13 cellular contexts compared by ENCODE assay signal in the genomic region with DNA sequence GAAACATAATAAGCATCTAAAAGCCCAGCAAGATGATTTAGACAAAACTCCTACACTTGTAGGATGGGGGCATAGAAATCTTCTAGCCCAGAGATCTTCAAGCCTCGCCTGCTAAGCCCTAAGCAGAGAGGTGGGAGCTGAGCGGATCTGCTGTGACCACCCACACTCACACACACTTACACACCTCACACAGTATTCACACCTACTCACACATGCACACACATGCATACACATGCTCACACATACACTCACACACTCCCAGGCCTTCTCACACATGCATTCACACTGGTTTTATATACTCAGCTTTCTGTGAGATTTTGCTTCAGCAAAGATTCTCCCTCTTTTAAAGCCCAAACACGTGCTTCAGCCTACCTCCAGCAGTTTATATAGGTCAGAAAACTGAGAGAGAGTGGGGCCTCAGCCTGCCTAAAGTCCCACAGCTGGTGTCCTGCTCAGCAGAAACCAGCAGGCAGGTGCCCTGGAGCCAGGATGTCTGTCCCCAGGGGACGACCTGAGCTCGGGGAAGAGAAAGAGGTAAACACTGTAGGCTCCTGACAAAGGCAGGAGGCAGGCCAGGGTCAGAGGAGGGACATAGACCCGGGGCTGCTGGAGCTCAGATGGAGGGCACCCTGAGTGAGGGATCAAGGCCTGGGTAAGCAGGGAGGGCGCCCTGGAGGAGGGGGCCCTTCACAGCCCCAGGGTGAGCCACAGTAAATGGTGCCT. TPM values are rescaled to one million over a fixed set of nuclear protein-coding genes. Genes with fewer than 3 reads are reported as not detected.
DNase-seq lines count a peak whose midpoint lies in the region; ATAC-seq, FAIRE-seq and TF ChIP-seq lines count a peak whose summit lies in the region.
"Had no signal": no experiment of that assay in that cellular context is flagged by ENCODE, and none has a peak within 500 bp of the region (broad histone marks: within the 10 kb centered on the region; RNA-seq: fewer than 3 reads in every experiment).

No MANE protein-coding gene starts in this region.

- TF ChIP-seq CTCF in Caco-2 (IDR thresholded peaks at IDR 0.05; ENCODE audit: insufficient read depth in 1 of 2, low read depth in 1 of 2, low read length in 1 of 2, severe bottlenecking in 1 of 2, unreplicated experiment in 1 of 2) (no peak), HFFc6 (IDR thresholded peaks at IDR 0.05) (no peak), GM12878 (IDR thresholded peaks at IDR 0.05 in 2 of 3, conservative IDR thresholded peaks at IDR 0.05 in 1 of 3; ENCODE audit: control insufficient read depth in 2 of 3, extremely low read depth in 1 of 3, insufficient read depth in 1 of 3, low read depth in 3 of 3, low read length in 3 of 3) (no peak), omental fat pad (IDR thresholded peaks at IDR 0.05) (no peak)

- TF ChIP-seq EP300 in GM12878 (IDR thresholded peaks at IDR 0.05; ENCODE audit: borderline replicate concordance in 1 of 2, control insufficient read depth in 1 of 2, low read depth in 2 of 2, low read length in 2 of 2) = no peak

- H3K36me3 Mint-ChIP-seq in Caco-2 (ENCODE audit: insufficient read depth, unreplicated experiment) (peaks cover 21% of the 10 kb centered on the region), HFFc6 (ENCODE audit: low read depth) (no peaks in the 10 kb centered on the region)
- H3K36me3 Mint-ChIP-seq: activated naive CD4-positive, alpha-beta T cell treated with anti-CD3 and anti-CD28 coated beads, Interleukin-2, amount 50 U/mL, for 72 hours had no signal

- no peaks in the 10 kb centered on the region for H4K20me1 ChIP-seq in GM12878 (ENCODE audit: control insufficient read depth, insufficient read depth)

- H3K4me2 ChIP-seq in GM12878 (ENCODE audit: control insufficient read depth, insufficient read depth) = no peak overlapping the region

- H3K27me3 ChIP-seq in Caco-2 (replicated peaks; ENCODE audit: control insufficient read depth, insufficient read depth, low read length) (no peaks in the 10 kb centered on the region), GM12878 (replicated peaks in 1 of 2; ENCODE audit: control insufficient read depth in 2 of 2, insufficient read depth in 2 of 2, low read length in 1 of 2) (peaks cover 0 to 2% of the 10 kb centered on the region in 2 experiments; a peak in 2 of 4 replicates)
- H3K27me3 ChIP-seq: right atrium auricular region had no signal

- H3K4me3 Mint-ChIP-seq in Caco-2 (ENCODE audit: unreplicated experiment) (no peak overlapping the region), HFFc6 (no peak overlapping the region)
- H3K4me3 Mint-ChIP-seq: CD4-positive, alpha-beta T cell had no signal

- H3K4me3 ChIP-seq in Caco-2 (ENCODE audit: low read depth, low read length) = no peak overlapping the region
- H3K4me3 ChIP-seq in GM12878 = no peak overlapping the region
- H3K4me3 ChIP-seq: right atrium auricular region had no signal

- ATAC-seq in GM12878 = no peak
- ATAC-seq in omental fat pad (ENCODE audit: low FRiP score) = no peak
- ATAC-seq: activated naive CD4-positive, alpha-beta T cell treated with anti-CD3 and anti-CD28 coated beads, Interleukin-2, amount 50 U/mL, for 72 hours had no signal

- H3K4me1 ChIP-seq in Caco-2 = peaks cover 87% of the 10 kb centered on the region
- H3K4me1 ChIP-seq in GM12878 (ENCODE audit: control insufficient read depth, insufficient read depth, low read length) = no peaks in the 10 kb centered on the region
- H3K4me1 ChIP-seq: right atrium auricular region had no signal

- POLR2A ChIA-PET in Caco-2 (lab: Charles Lee) (interaction anchor here (1.6 kb wide), 1 partner anchor 12 kb away, joined by 8 read pairs; a partner anchor contains a TSS), GM12878 (lab: Charles Lee) (no interaction called here)

- H3K27ac ChIP-seq in GM12878 (ENCODE audit: control insufficient read depth, insufficient read depth) = no peak overlapping the region
- H3K27ac ChIP-seq: right atrium auricular region had no signal

- H3K36me3 ChIP-seq in Caco-2 (ENCODE audit: control insufficient read depth, insufficient read depth, low read length) = no peaks in the 10 kb centered on the region
- no peaks in the 10 kb centered on the region for H3K36me3 ChIP-seq in GM12878 (ENCODE audit: control insufficient read depth in 2 of 2, insufficient read depth in 2 of 2, low read length in 1 of 2)
- H3K36me3 ChIP-seq: right atrium auricular region had no signal

- BruUV-seq in Caco-2 (replicated peaks; lab: Mats Ljungman, UMichigan) (no TSS peak), GM12878 (replicated peaks; lab: Mats Ljungman, UMichigan) (no TSS peak)

- H3K9me3 Mint-ChIP-seq in Caco-2 (ENCODE audit: unreplicated experiment) (no peaks in the 10 kb centered on the region), HFFc6 (no peaks in the 10 kb centered on the region)
- H3K9me3 Mint-ChIP-seq: activated naive CD4-positive, alpha-beta T cell treated with anti-CD3 and anti-CD28 coated beads, Interleukin-2, amount 50 U/mL, for 72 hours; CD4-positive, alpha-beta T cell had no signal

- peak overlapping the region; percentile 67 for H3K27ac Mint-ChIP-seq in Caco-2 (ENCODE audit: unreplicated experiment)
- peak overlapping the region; percentile 12; the same call in 1 of the 2 replicates for H3K27ac Mint-ChIP-seq in HFFc6
- H3K27ac Mint-ChIP-seq: activated naive CD4-positive, alpha-beta T cell treated with anti-CD3 and anti-CD28 coated beads, Interleukin-2, amount 50 U/mL, for 72 hours; CD4-positive, alpha-beta T cell had no signal

- H3K27me3 Mint-ChIP-seq in Caco-2 (ENCODE audit: insufficient read depth, unreplicated experiment) (no peaks in the 10 kb centered on the region), HFFc6 (ENCODE audit: insufficient read depth) (peaks cover 3% of the 10 kb centered on the region)

- CTCF ChIA-PET in Caco-2 (lab: Charles Lee) (interaction anchor here (0.9 to 1.5 kb wide), 4 partner anchors 9 to 125 kb away, joined by 4 to 6 read pairs (median 4); a partner anchor contains a TSS), GM12878 (lab: Yijun Ruan, JAX) (interaction anchor here (1.5 to 2.1 kb wide), 2 partner anchors 9 to 123 kb away, joined by 3 to 9 read pairs; no protein-coding TSS in a partner anchor)

- no peak overlapping the region for H2AFZ ChIP-seq in GM12878 (ENCODE audit: control insufficient read depth, low read depth, low read length)

- H3K4me1 Mint-ChIP-seq in Caco-2 (ENCODE audit: low read depth, unreplicated experiment) = peaks cover 78% of the 10 kb centered on the region
- peaks cover 38% of the 10 kb centered on the region for H3K4me1 Mint-ChIP-seq in HFFc6 (ENCODE audit: low read depth)

- RAD21 ChIA-PET in GM12878 (lab: Charles Lee; ENCODE audit: unreplicated experiment) = no interaction called here

- H3K9ac ChIP-seq in GM12878 (ENCODE audit: control insufficient read depth, insufficient read depth, low read length) = no peak overlapping the region

- no peaks in the 10 kb centered on the region for H3K9me3 ChIP-seq in Caco-2
- H3K9me3 ChIP-seq in GM12878 (replicated peaks; ENCODE audit: control insufficient read depth, insufficient read depth, low read length) = no peaks in the 10 kb centered on the region
- H3K9me3 ChIP-seq: right atrium auricular region had no signal

- WGBS in GM12878 (ENCODE audit: insufficient coverage, insufficient replicate concordance, low lambda C conversion rate, missing lambda C conversion rate) = 6% methylated on average over 7 of the region's 7 CpGs

- H3K79me2 ChIP-seq in GM12878 (ENCODE audit: control insufficient read depth, insufficient read depth, low read length) = no peaks in the 10 kb centered on the region

- in situ Hi-C loops in GM12878 (cut with MboI) = no loop called here

- DNase-seq in Caco-2 (peak in 1 of 2 experiments; percentile 38), HFFc6 (no peak), GM12878 (ENCODE audit: low read depth, low spot score) (no peak), omental fat pad (ENCODE audit: low spot score) (no peak), HUDEP-2 (lab: John Stamatoyannopoulos, UW; ENCODE audit: unreplicated experiment in 76 of 76) (no peak), head of caudate nucleus (no peak)
- DNase-seq: CD4-positive, alpha-beta T cell; NCI-H1694; OCI-M1; T1000 had no signal

- SMC1A ChIA-PET in GM12878 (lab: Charles Lee; ENCODE audit: uncharacterized antibody, unreplicated experiment) = interaction anchor here (0.6 kb wide), 1 partner anchor 37 kb away, joined by 3 read pairs; no protein-coding TSS in a partner anchor

- intact Hi-C loops in Caco-2 (cut with micrococcal nuclease; ENCODE audit: unreplicated experiment) = no loop called here
- intact Hi-C loops in GM12878 (cut with micrococcal nuclease; ENCODE audit: unreplicated experiment) = no loop called here
- intact Hi-C loops in head of caudate nucleus (cut with DNase I) = no loop called here

- no peak for TF ChIP-seq RAD21 in GM12878 (IDR thresholded peaks at IDR 0.05; ENCODE audit: insufficient read depth, low read depth, low read length)

- TF ChIP-seq POLR2A in GM12878 (IDR thresholded peaks at IDR 0.05; ENCODE audit: low read depth, low read length) = no peak

- no peak for FAIRE-seq in GM12878 (lab: Jason Lieb, UNC)

RNA-seq across cellular contexts. Expression of a gene that starts 12.0 kb away (rescaled TPM):
- total RNA-seq in Caco-2 (2022) (975 and 1,121 TPM in 2 replicates), GM12878 (2014; rRNA removed) (not detected in 2 replicates), GM12878 (2014; rRNA removed; fragmentation: Illumina TruSeq; extraction: Trizol) (not detected in 2 replicates), GM12878 (2021) (1.7 and 2.0 TPM in 2 replicates), omental fat pad (100 to 1,000 TPM in 2 of 4 donors, 10 to 100 TPM in 2; 22.1 to 838 (median 270) TPM)
- 100 to 1,000 TPM in 2 of 6 experiments, 10 to 100 TPM in 4; 45.7 to 244 (median 50.6) TPM for total RNA-seq in HFFc6 (2021; fragmentation: NEBNext Ultra II Directional; extraction: Animal tissue kit (Norgen Biotek cat#: 25700))
- not detected in 2 replicates for total RNA-seq in GM12878 (2013; cell fraction: nucleolus; rRNA removed)
- polyA plus RNA-seq in GM12878 (2011; ENCODE audit: low read depth) = not detected
- polyA plus RNA-seq in GM12878 (2011; rRNA removed) (not detected in 2 replicates), GM12878 (2014; fragmentation: Illumina TruSeq; extraction: Trizol) (not detected in 2 replicates), GM12878 (2014; fragmentation: Nextera tagmentation; extraction: Ambion mirVana) (not detected), GM12878 (2014; rRNA removed) (not detected in 2 replicates), GM12878 (2016; fragmentation: Nextera tagmentation; extraction: Ambion mirVana) (under 1 TPM in 1 of 2 experiments, not detected in 1; 0.19 TPM)
- 0.08 TPM in 1 of 2 replicates, not detected in the other for polyA plus RNA-seq in GM12878 (2011; cell fraction: cytosol; rRNA removed)
- 0.34 TPM in 1 of 2 replicates, not detected in the other for polyA plus RNA-seq in GM12878 (2011; cell fraction: nucleus; rRNA removed)
- polyA plus RNA-seq in GM12878 (2012) = 0.10 TPM in 1 of 2 replicates, not detected in the other
- not detected in 2 replicates for polyA minus RNA-seq in GM12878 (2011; rRNA and poly(A)+ RNA removed)
- 1.1 and 1.2 TPM in 2 replicates for polyA minus RNA-seq in GM12878 (2011; cell fraction: cytosol; rRNA and poly(A)+ RNA removed)
- 0.38 TPM in 1 of 2 replicates, not detected in the other for polyA minus RNA-seq in GM12878 (2011; cell fraction: nucleus; rRNA and poly(A)+ RNA removed)
- total RNA-seq: activated naive CD4-positive, alpha-beta T cell treated with anti-CD3 and anti-CD28 coated beads, Interleukin-2, amount 50 U/mL, for 72 hours; CD4-positive, alpha-beta T cell had no signal

RNA-seq across cellular contexts. Expression of a gene that starts 21.4 kb away (rescaled TPM):
- total RNA-seq in Caco-2 (2022) (5.3 and 10.5 TPM in 2 replicates), GM12878 (2014; rRNA removed) (0.06 TPM in 1 of 2 replicates, not detected in the other), GM12878 (2014; rRNA removed; fragmentation: Illumina TruSeq; extraction: Trizol) (not detected in 2 replicates), GM12878 (2021) (not detected in 2 replicates), omental fat pad (1 to 10 TPM in 2 of 4 donors, under 1 TPM in 1, not detected in 1; 0.31 to 2.5 (median 1.8) TPM)
- total RNA-seq in HFFc6 (2021; fragmentation: NEBNext Ultra II Directional; extraction: Animal tissue kit (Norgen Biotek cat#: 25700)) = 1 to 10 TPM; 5.0 to 8.6 (median 6.9) TPM
- total RNA-seq in GM12878 (2013; cell fraction: nucleolus; rRNA removed) = not detected in 2 replicates
- not detected for polyA plus RNA-seq in GM12878 (2011; ENCODE audit: low read depth)
- polyA plus RNA-seq in GM12878 (2011; rRNA removed) (not detected in 2 replicates), GM12878 (2014; fragmentation: Illumina TruSeq; extraction: Trizol) (not detected in 2 replicates), GM12878 (2014; fragmentation: Nextera tagmentation; extraction: Ambion mirVana) (not detected), GM12878 (2014; rRNA removed) (0.17 TPM in 1 of 2 replicates, not detected in the other), GM12878 (2016; fragmentation: Nextera tagmentation; extraction: Ambion mirVana) (not detected)
- not detected in 2 replicates for polyA plus RNA-seq in GM12878 (2011; cell fraction: cytosol; rRNA removed)
- not detected in 2 replicates for polyA plus RNA-seq in GM12878 (2011; cell fraction: nucleus; rRNA removed)
- not detected in 2 replicates for polyA plus RNA-seq in GM12878 (2012)
- polyA minus RNA-seq in GM12878 (2011; rRNA and poly(A)+ RNA removed) = not detected in 2 replicates
- polyA minus RNA-seq in GM12878 (2011; cell fraction: cytosol; rRNA and poly(A)+ RNA removed) = not detected in 2 replicates
- polyA minus RNA-seq in GM12878 (2011; cell fraction: nucleus; rRNA and poly(A)+ RNA removed) = not detected in 2 replicates
- total RNA-seq: activated naive CD4-positive, alpha-beta T cell treated with anti-CD3 and anti-CD28 coated beads, Interleukin-2, amount 50 U/mL, for 72 hours; CD4-positive, alpha-beta T cell had no signal

RNA-seq across cellular contexts. Expression of a gene that starts 31.7 kb away (rescaled TPM):
- not detected in 2 replicates for total RNA-seq in Caco-2 (2022)
- not detected for total RNA-seq in HFFc6 (2021; fragmentation: NEBNext Ultra II Directional; extraction: Animal tissue kit (Norgen Biotek cat#: 25700))
- not detected in 2 replicates for total RNA-seq in GM12878 (2013; cell fraction: nucleolus; rRNA removed)
- total RNA-seq in GM12878 (2014; rRNA removed) = not detected in 2 replicates
- not detected in 2 replicates for total RNA-seq in GM12878 (2014; rRNA removed; fragmentation: Illumina TruSeq; extraction: Trizol)
- total RNA-seq in GM12878 (2021) = not detected in 2 replicates
- not detected for polyA plus RNA-seq in GM12878 (2011; ENCODE audit: low read depth)
- not detected in 2 replicates for polyA plus RNA-seq in GM12878 (2011; rRNA removed)
- not detected in 2 replicates for polyA plus RNA-seq in GM12878 (2011; cell fraction: cytosol; rRNA removed)
- polyA plus RNA-seq in GM12878 (2011; cell fraction: nucleus; rRNA removed) = not detected in 2 replicates
- polyA plus RNA-seq in GM12878 (2012) = not detected in 2 replicates
- polyA plus RNA-seq in GM12878 (2014; fragmentation: Illumina TruSeq; extraction: Trizol) = not detected in 2 replicates
- not detected for polyA plus RNA-seq in GM12878 (2014; fragmentation: Nextera tagmentation; extraction: Ambion mirVana)
- not detected in 2 replicates for polyA plus RNA-seq in GM12878 (2014; rRNA removed)
- polyA plus RNA-seq in GM12878 (2016; fragmentation: Nextera tagmentation; extraction: Ambion mirVana) = not detected
- not detected in 2 replicates for polyA minus RNA-seq in GM12878 (2011; rRNA and poly(A)+ RNA removed)
- polyA minus RNA-seq in GM12878 (2011; cell fraction: cytosol; rRNA and poly(A)+ RNA removed) = not detected in 2 replicates
- polyA minus RNA-seq in GM12878 (2011; cell fraction: nucleus; rRNA and poly(A)+ RNA removed) = not detected in 2 replicates
- not detected for total RNA-seq in omental fat pad
- total RNA-seq: activated naive CD4-positive, alpha-beta T cell treated with anti-CD3 and anti-CD28 coated beads, Interleukin-2, amount 50 U/mL, for 72 hours; CD4-positive, alpha-beta T cell; mucosa of gallbladder; right atrium auricular region had no signal

RNA-seq across cellular contexts. Expression of a gene that starts 34.7 kb away (rescaled TPM):
- total RNA-seq in Caco-2 (2022) = 0.35 TPM in 1 of 2 replicates, not detected in the other
- total RNA-seq in HFFc6 (2021; fragmentation: NEBNext Ultra II Directional; extraction: Animal tissue kit (Norgen Biotek cat#: 25700)) = not detected
- not detected in 2 replicates for total RNA-seq in GM12878 (2013; cell fraction: nucleolus; rRNA removed)
- total RNA-seq in GM12878 (2014; rRNA removed) = not detected in 2 replicates
- total RNA-seq in GM12878 (2014; rRNA removed; fragmentation: Illumina TruSeq; extraction: Trizol) = not detected in 2 replicates
- not detected in 2 replicates for total RNA-seq in GM12878 (2021)
- not detected for polyA plus RNA-seq in GM12878 (2011; ENCODE audit: low read depth)
- polyA plus RNA-seq in GM12878 (2011; rRNA removed) = not detected in 2 replicates
- not detected in 2 replicates for polyA plus RNA-seq in GM12878 (2011; cell fraction: cytosol; rRNA removed)
- polyA plus RNA-seq in GM12878 (2011; cell fraction: nucleus; rRNA removed) = not detected in 2 replicates
- polyA plus RNA-seq in GM12878 (2012) = not detected in 2 replicates
- polyA plus RNA-seq in GM12878 (2014; fragmentation: Illumina TruSeq; extraction: Trizol) = not detected in 2 replicates
- polyA plus RNA-seq in GM12878 (2014; fragmentation: Nextera tagmentation; extraction: Ambion mirVana) = not detected
- polyA plus RNA-seq in GM12878 (2014; rRNA removed) = not detected in 2 replicates
- not detected for polyA plus RNA-seq in GM12878 (2016; fragmentation: Nextera tagmentation; extraction: Ambion mirVana)
- not detected in 2 replicates for polyA minus RNA-seq in GM12878 (2011; rRNA and poly(A)+ RNA removed)
- not detected in 2 replicates for polyA minus RNA-seq in GM12878 (2011; cell fraction: cytosol; rRNA and poly(A)+ RNA removed)
- polyA minus RNA-seq in GM12878 (2011; cell fraction: nucleus; rRNA and poly(A)+ RNA removed) = not detected in 2 replicates
- under 1 TPM in 1 of 4 donors, not detected in 3; 0.65 TPM for total RNA-seq in omental fat pad
- total RNA-seq: activated naive CD4-positive, alpha-beta T cell treated with anti-CD3 and anti-CD28 coated beads, Interleukin-2, amount 50 U/mL, for 72 hours; CD4-positive, alpha-beta T cell; right atrium auricular region had no signal

RNA-seq across cellular contexts. Expression of a gene that starts 46.6 kb away (rescaled TPM):
- total RNA-seq in Caco-2 (2022) = not detected in 2 replicates
- total RNA-seq in HFFc6 (2021; fragmentation: NEBNext Ultra II Directional; extraction: Animal tissue kit (Norgen Biotek cat#: 25700)) = 1 to 10 TPM in 4 of 6 experiments, under 1 TPM in 2; 0.14 to 2.0 (median 1.5) TPM
- not detected in 2 replicates for total RNA-seq in GM12878 (2013; cell fraction: nucleolus; rRNA removed)
- total RNA-seq in GM12878 (2014; rRNA removed) = not detected in 2 replicates
- not detected in 2 replicates for total RNA-seq in GM12878 (2014; rRNA removed; fragmentation: Illumina TruSeq; extraction: Trizol)
- not detected in 2 replicates for total RNA-seq in GM12878 (2021)
- polyA plus RNA-seq in GM12878 (2011; ENCODE audit: low read depth) = not detected
- 0.17 and 1.5 TPM in 2 replicates for polyA plus RNA-seq in GM12878 (2011; rRNA removed)
- 0.39 TPM in 1 of 2 replicates, not detected in the other for polyA plus RNA-seq in GM12878 (2011; cell fraction: cytosol; rRNA removed)
- polyA plus RNA-seq in GM12878 (2011; cell fraction: nucleus; rRNA removed) = not detected in 2 replicates
- polyA plus RNA-seq in GM12878 (2012) = not detected in 2 replicates
- not detected in 2 replicates for polyA plus RNA-seq in GM12878 (2014; fragmentation: Illumina TruSeq; extraction: Trizol)
- polyA plus RNA-seq in GM12878 (2014; fragmentation: Nextera tagmentation; extraction: Ambion mirVana) = not detected
- polyA plus RNA-seq in GM12878 (2014; rRNA removed) = not detected in 2 replicates
- not detected for polyA plus RNA-seq in GM12878 (2016; fragmentation: Nextera tagmentation; extraction: Ambion mirVana)
- polyA minus RNA-seq in GM12878 (2011; rRNA and poly(A)+ RNA removed) = 0.46 and 0.51 TPM in 2 replicates
- not detected in 2 replicates for polyA minus RNA-seq in GM12878 (2011; cell fraction: cytosol; rRNA and poly(A)+ RNA removed)
- not detected in 2 replicates for polyA minus RNA-seq in GM12878 (2011; cell fraction: nucleus; rRNA and poly(A)+ RNA removed)
- 1 to 10 TPM in 2 of 4 donors, under 1 TPM in 1, not detected in 1; 0.56 to 4.0 (median 3.0) TPM for total RNA-seq in omental fat pad
- total RNA-seq: activated naive CD4-positive, alpha-beta T cell treated with anti-CD3 and anti-CD28 coated beads, Interleukin-2, amount 50 U/mL, for 72 hours; CD4-positive, alpha-beta T cell had no signal

Comparison
In these comparisons a context has a peak if more than half of its experiments do, and no peak if none do; other contexts are left out.
1. RNA of a gene that starts 12.0 kb away (total RNA-seq): 975 to 1,121 TPM in Caco-2, 22.1 to 838 TPM in omental fat pad and 45.7 to 244 TPM in HFFc6; 1.7 to 2.0 TPM in GM12878; every median in the first group is over 4 times any median in the second.